Comparison of ENCODE assay signal across 8 cellular contexts in genomic region chr14:77097689-77098469, GRCh38. TPM values are rescaled to one million over a fixed set of nuclear protein-coding genes. Genes with fewer than 3 reads are reported as not detected.
DNase-seq lines count a peak whose midpoint lies in the region; ATAC-seq and TF ChIP-seq lines count a peak whose summit lies in the region.

TSS of gene CIPC (plus strand) at chr14:77098258. CDS start at chr14:77105709, 7,451 bp downstream.

- H4K20me1 ChIP-seq in IMR-90 (ENCODE audit: insufficient read depth, low read length): no peaks in the 10 kb centered on the region

- POLR2A ChIA-PET in IMR-90 (lab: Charles Lee; ENCODE audit: unreplicated experiment): interaction anchor here (0.9 kb wide), 1 partner anchor 194 kb away, joined by 3 read pairs; no protein-coding TSS in a partner anchor

- TF ChIP-seq CTCF in IMR-90 (conservative IDR thresholded peaks at IDR 0.05; ENCODE audit: low read depth, low read length): no peak

- H2BK5ac ChIP-seq in IMR-90 (ENCODE audit: low read depth, low read length, poor library complexity, severe bottlenecking): peak within 1 kb of the TSS; percentile 86

- H2AFZ ChIP-seq in IMR-90 (replicated peaks; ENCODE audit: low read length, poor library complexity): peak within 1 kb of the TSS; percentile 99

- peak within 1 kb of the TSS; percentile 89 for H4K91ac ChIP-seq in IMR-90 (ENCODE audit: insufficient read depth, low read depth, low read length)

- TF ChIP-seq POLR2A in IMR-90 (IDR thresholded peaks at IDR 0.05; ENCODE audit: low read depth, low read length): peak; percentile 82

- peak within 1 kb of the TSS; percentile 97 for H3K23ac ChIP-seq in IMR-90 (ENCODE audit: low read depth, low read length)

- H2AK5ac ChIP-seq in IMR-90 (ENCODE audit: low read depth, low read length): peak within 1 kb of the TSS; percentile 97

- peak within 1 kb of the TSS; percentile 99 for H3K9ac ChIP-seq in IMR-90 (ENCODE audit: low read depth, low read length)

- H2BK120ac ChIP-seq in IMR-90 (ENCODE audit: low read depth, low read length): peak within 1 kb of the TSS; percentile 83

- peak; percentile 100 for DNase-seq in DMS 273 (lab: John Stamatoyannopoulos, UW; ENCODE audit: unreplicated experiment)
- DNase-seq in IMR-90: peak; percentile 98
- DNase-seq in OCI-M1 (lab: John Stamatoyannopoulos, UW): peak; percentile 98
- peak; percentile 100 for DNase-seq in activated T-cell treated with anti-CD3 and anti-CD28 coated beads for 24 hours (ENCODE audit: low read depth)
- peak; percentile 87 for DNase-seq in epidermal melanocyte (ENCODE audit: insufficient read length, low spot score)
- peak; percentile 99 for DNase-seq in middle frontal gyrus (ENCODE audit: extremely low spot score, low spot score)
- peak; percentile 97 to 99 for DNase-seq in stimulated activated CD8-positive, alpha-beta memory T cell treated with anti-CD3 and anti-CD28 coated beads, Interleukin-2, amount 100 ng/mL, for 48 hours (ENCODE audit: low read depth in 2 of 2)

- dilution Hi-C loops in IMR-90 (cut with HindIII; ENCODE audit: low sequenced_read_pairs, unreplicated experiment): loop anchor here (25.0 kb wide), 1 partner anchor 211 kb away; no protein-coding TSS in a partner anchor

- peaks cover 4% of the 10 kb centered on the region for H3K9me1 ChIP-seq in IMR-90 (ENCODE audit: insufficient read depth, low read length)

- H3K18ac ChIP-seq in IMR-90 (ENCODE audit: low read depth, low read length): peak within 1 kb of the TSS; percentile 52

- peak; percentile 90 for ATAC-seq in GM21528 (IDR thresholded peaks at IDR 0.05; ENCODE audit: low FRiP score, unreplicated experiment)
- ATAC-seq in IMR-90 (ENCODE audit: low read depth): peak; percentile 95

- peak within 1 kb of the TSS; percentile 93 for H3K27ac ChIP-seq in IMR-90 (ENCODE audit: insufficient read depth, low read length)

- no peaks in the 10 kb centered on the region for H3K27me3 ChIP-seq in IMR-90 (ENCODE audit: control insufficient read depth, insufficient read depth, low read length)

- peaks cover 19 to 32% of the 10 kb centered on the region in 2 experiments for H3K79me1 ChIP-seq in IMR-90 (ENCODE audit: low read depth in 1 of 2, low read length in 2 of 2)

- H3K4ac ChIP-seq in IMR-90 (ENCODE audit: low read depth, low read length): peak within 1 kb of the TSS; percentile 94

- peak within 1 kb of the TSS; percentile 47; the same call in 1 of the 3 replicates for H2BK15ac ChIP-seq in IMR-90 (ENCODE audit: low read depth, low read length)

- in situ Hi-C loops in IMR-90 (cut with MboI; ENCODE audit: low sequenced_read_pairs): no loop called here

- peak within 1 kb of the TSS; percentile 91 for H3K4me2 ChIP-seq in IMR-90 (ENCODE audit: low read depth, low read length)

- CTCF ChIA-PET in IMR-90 (lab: Yijun Ruan, JAX): interaction anchor here (0.7 to 2.0 kb wide), 3 partner anchors 184 to 225 kb away, joined by 3 to 8 read pairs (median 6); no protein-coding TSS in a partner anchor

- peak within 1 kb of the TSS; percentile 54 for H4K5ac ChIP-seq in IMR-90 (ENCODE audit: low read depth, low read length)

- BruUV-seq in IMR-90 (replicated peaks; lab: Mats Ljungman, UMichigan): no TSS peak

- peaks cover 6% of the 10 kb centered on the region for H3K4me1 ChIP-seq in IMR-90 (ENCODE audit: control insufficient read depth, insufficient read depth, low read length)

- no peak for TF ChIP-seq RAD21 in IMR-90 (IDR thresholded peaks at IDR 0.05; ENCODE audit: low read length)

- H2BK20ac ChIP-seq in IMR-90 (ENCODE audit: low read depth, low read length): peak within 1 kb of the TSS; percentile 33; the same call in 1 of the 2 replicates

- H3K14ac ChIP-seq in IMR-90 (replicated peaks; ENCODE audit: low read depth, low read length): peak within 1 kb of the TSS; percentile 98

- H2AK9ac ChIP-seq in IMR-90 (replicated peaks; ENCODE audit: low read depth, low read length, poor library complexity): peak within 1 kb of the TSS; percentile 98

- H4K8ac ChIP-seq in IMR-90 (ENCODE audit: low read depth in 2 of 2, low read length in 2 of 2): peak within 1 kb of the TSS; percentile 79 to 97

- WGBS in IMR-90 (ENCODE audit: extremely low coverage in 2 of 2, insufficient read length in 1 of 2), 2 experiments: 1% methylated on average over 51 of the region's 84 CpGs; no CpG with 5 or more reads in 1 of the 2 experiments

- intact Hi-C loops in IMR-90 (cut with micrococcal nuclease): no loop called here

- peak within 1 kb of the TSS; percentile 78 for H3K56ac ChIP-seq in IMR-90 (ENCODE audit: extremely low read depth, insufficient read depth, low read length)

- no peaks in the 10 kb centered on the region for H3K36me3 ChIP-seq in IMR-90 (ENCODE audit: control insufficient read depth, insufficient read depth, low read length)

- H3K4me3 ChIP-seq in IMR-90 (ENCODE audit: insufficient read depth, low read depth, low read length): peak within 1 kb of the TSS; percentile 82

- H3K9me3 ChIP-seq in IMR-90 (ENCODE audit: control insufficient read depth, insufficient read depth, low read length): no peaks in the 10 kb centered on the region

TF ChIP-seq in IMR-90, 13 proteins besides CTCF, POLR2A, EP300 and RAD21:
- TF ChIP-seq MXI1 (IDR thresholded peaks at IDR 0.05; ENCODE audit: borderline replicate concordance, low read depth, low read length): peak; percentile 88
- TF ChIP-seq CHD1 (IDR thresholded peaks at IDR 0.05; ENCODE audit: low read depth, low read length): no peak
- no peak for TF ChIP-seq SMC3 (IDR thresholded peaks at IDR 0.05; ENCODE audit: low read depth, low read length)
- TF ChIP-seq BHLHE40 (IDR thresholded peaks at IDR 0.05; ENCODE audit: low read depth, low read length): peak; percentile 68
- TF ChIP-seq ELK1 (IDR thresholded peaks at IDR 0.05; ENCODE audit: borderline replicate concordance, low read depth, low read length): no peak
- TF ChIP-seq FOS (IDR thresholded peaks at IDR 0.05; ENCODE audit: low read depth, low read length): 0 out of 2 replicates have a peak, but pooled peaks have one; percentile 3
- peak; percentile 98; the same call in 1 of the 2 replicates for TF ChIP-seq MAZ (IDR thresholded peaks at IDR 0.05; ENCODE audit: borderline replicate concordance, low read depth, low read length)
- TF ChIP-seq USF2 (IDR thresholded peaks at IDR 0.05; ENCODE audit: low read depth, low read length): peak; percentile 98
- TF ChIP-seq CEBPB (IDR thresholded peaks at IDR 0.05; ENCODE audit: low read depth, low read length): peak; percentile 95
- 0 out of 2 replicates have a peak, but pooled peaks have one; percentile 42 for TF ChIP-seq RFX5 (IDR thresholded peaks at IDR 0.05; ENCODE audit: low read depth, low read length)
TF ChIP-seq in IMR-90: peak in this region for 7.

RNA-seq across cellular contexts. Expression of gene CIPC, which starts in this region (rescaled TPM):
- total RNA-seq in IMR-90 (2012; rRNA removed): 12.9 and 13.1 TPM in 2 replicates
- polyA plus RNA-seq in IMR-90 (2012; rRNA removed): 5.6 and 6.6 TPM in 2 replicates
- 2.7 and 2.8 TPM in 2 replicates for polyA plus RNA-seq in IMR-90 (2012; cell fraction: cytosol; rRNA removed)
- 2.8 and 5.9 TPM in 2 replicates for polyA plus RNA-seq in IMR-90 (2012; cell fraction: nucleus; rRNA removed; ENCODE audit: low replicate concordance)

Comparison
In these comparisons a context has a peak if more than half of its experiments do, and no peak if none do; other contexts are left out.
1. Peak in every context shown above with its lines: DNase-seq, ATAC-seq, H3K4me3 ChIP-seq and H3K27ac ChIP-seq.